14 cellular contexts compared by ENCODE assay signal in the genomic region with DNA sequence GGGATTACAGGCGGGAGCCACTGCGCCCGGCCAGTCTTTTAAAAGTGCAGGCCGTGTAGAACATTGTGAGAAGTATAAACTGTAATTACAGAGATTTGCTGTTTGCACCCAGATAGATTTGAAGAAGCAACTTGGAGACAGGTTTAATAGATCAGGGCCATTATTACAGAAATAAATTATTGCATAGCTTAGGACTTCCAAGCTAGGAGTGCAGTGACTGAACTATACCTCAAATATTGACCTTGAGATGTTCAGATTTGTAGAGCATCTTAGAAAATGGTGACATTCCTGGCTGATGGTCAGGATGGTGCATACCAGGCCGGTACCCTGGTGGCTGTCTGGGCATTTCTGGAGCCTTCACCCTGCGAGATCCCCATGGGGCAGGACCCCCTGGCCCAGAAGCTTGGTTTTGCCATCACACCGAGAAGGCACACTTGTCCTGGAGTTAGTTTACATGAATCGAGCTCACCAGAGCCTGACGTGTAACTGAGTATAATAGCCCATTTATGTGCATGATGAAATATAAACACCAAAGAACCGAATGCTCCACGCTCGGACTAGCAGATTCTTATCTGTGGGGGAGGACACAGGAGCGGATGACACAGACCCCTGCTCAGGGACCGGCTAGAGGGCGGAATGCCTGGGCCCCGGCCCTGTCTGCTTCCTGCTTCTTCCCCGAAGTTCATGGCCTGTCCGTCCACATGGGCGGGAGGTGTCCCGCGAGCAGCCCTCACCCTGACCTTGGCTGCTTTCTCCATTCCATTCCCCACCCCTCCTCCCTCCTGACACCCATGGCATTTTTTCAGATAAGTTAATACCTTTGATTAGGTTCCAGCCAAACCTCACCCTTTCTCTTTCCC. TPM values are rescaled to one million over a fixed set of nuclear protein-coding genes. Genes with fewer than 3 reads are reported as not detected.
DNase-seq lines count a peak whose midpoint lies in the region; ATAC-seq, FAIRE-seq and TF ChIP-seq lines count a peak whose summit lies in the region.
"Had no signal": no experiment of that assay in that cellular context is flagged by ENCODE, and none has a peak within 500 bp of the region (broad histone marks: within the 10 kb centered on the region; RNA-seq: fewer than 3 reads in every experiment).

No MANE protein-coding gene starts in this region.

- no peak overlapping the region for H3K27ac Mint-ChIP-seq in activated CD4-positive, alpha-beta T cell treated with anti-CD3 and anti-CD28 coated beads, Interleukin-2, amount 10 ng/mL, durations not matched to agents 7 days and 5 days
- H3K27ac Mint-ChIP-seq: activated T-helper 1 cell treated with anti-CD3 and anti-CD28 coated beads, Interleukin-12 subunit alpha, Interleukin-12 subunit beta, Interleukin-2, Interleukin-4 antibody, amounts not matched to agents 30 ng/mL and 10 ng/mL and 1 ng/mL, durations not matched to agents 14 hours and 24 hours and 36 hours; stimulated activated naive CD8-positive, alpha-beta T cell treated with anti-CD3 and anti-CD28 coated beads, Interleukin-15, Interleukin-2, amounts not matched to agents 100 ng/mL and 50 ng/mL, for 24 hours had no signal

- peaks cover 3 to 5% of the 10 kb centered on the region in 2 donors for H3K4me1 ChIP-seq in small intestine (ENCODE audit: control insufficient read depth in 2 of 2, insufficient read depth in 1 of 2, low read depth in 1 of 2, low read length in 1 of 2)
- H3K4me1 ChIP-seq: foreskin keratinocyte had no signal

- H3K4me3 ChIP-seq in cardiac fibroblast (replicated peaks in 1 of 2; ENCODE audit: low read depth in 2 of 2, low read length in 2 of 2) (no peak overlapping the region), small intestine (ENCODE audit: low read depth in 1 of 2, low read length in 2 of 2) (no peak overlapping the region)

- H3K9me3 ChIP-seq in small intestine (ENCODE audit: control insufficient read depth, low read depth) = no peaks in the 10 kb centered on the region

- H3K27me3 ChIP-seq in small intestine (ENCODE audit: control insufficient read depth in 2 of 2, insufficient read depth in 2 of 2, low read length in 2 of 2) = no peaks in the 10 kb centered on the region

- no peaks in the 10 kb centered on the region for H3K36me3 Mint-ChIP-seq in activated CD4-positive, alpha-beta T cell treated with anti-CD3 and anti-CD28 coated beads, Interleukin-2, amount 10 ng/mL, durations not matched to agents 7 days and 5 days (ENCODE audit: low read depth)

- POLR2A ChIA-PET in activated CD4-positive, alpha-beta T cell treated with anti-CD3 and anti-CD28 coated beads, Interleukin-2, amount 10 ng/mL, durations not matched to agents 7 days and 5 days (lab: Charles Lee) = no interaction called here

- no peak for TF ChIP-seq CTCF in cardiac fibroblast (IDR thresholded peaks at IDR 0.05; ENCODE audit: low read depth, low read length)

- H3K4me3 Mint-ChIP-seq in activated CD4-positive, alpha-beta T cell treated with anti-CD3 and anti-CD28 coated beads, Interleukin-2, amount 10 ng/mL, durations not matched to agents 7 days and 5 days = no peak overlapping the region
- H3K4me3 Mint-ChIP-seq: activated T-helper 1 cell treated with anti-CD3 and anti-CD28 coated beads, Interleukin-12 subunit alpha, Interleukin-12 subunit beta, Interleukin-2, Interleukin-4 antibody, amounts not matched to agents 30 ng/mL and 10 ng/mL and 1 ng/mL, durations not matched to agents 14 hours and 24 hours and 36 hours; stimulated activated naive CD8-positive, alpha-beta T cell treated with anti-CD3 and anti-CD28 coated beads, Interleukin-15, Interleukin-2, amounts not matched to agents 100 ng/mL and 50 ng/mL, for 24 hours had no signal

- peak; percentile 27 for DNase-seq in HT-29 (ENCODE audit: low spot score)
- DNase-seq in cardiac fibroblast (ENCODE audit: low read depth in 2 of 2) = peak; percentile 39 to 54
- DNase-seq in kidney tubule cell (ENCODE audit: low spot score) = peak; percentile 73
- DNase-seq in small intestine = peak; percentile 21
- DNase-seq in activated CD4-positive, alpha-beta T cell treated with anti-CD3 and anti-CD28 coated beads, Interleukin-2, amount 10 ng/mL, durations not matched to agents 7 days and 5 days = no peak
- DNase-seq in NCI-H510A treated with DMSO at 0.1 percent for 48 hours (lab: John Stamatoyannopoulos, UW) = no peak
- DNase-seq: foreskin keratinocyte, NCI-H1105 treated with DMSO at 0.1 percent for 48 hours, occipital lobe had no signal

- ATAC-seq in GM18873 (IDR thresholded peaks at IDR 0.05; ENCODE audit: low FRiP score, unreplicated experiment) (no peak), GM21360 (IDR thresholded peaks at IDR 0.05; ENCODE audit: unreplicated experiment) (no peak)
- ATAC-seq: foreskin keratinocyte had no signal

- peak overlapping the region in 1 of 2 donors; percentile 67 for H3K27ac ChIP-seq in small intestine (ENCODE audit: low read depth in 1 of 2, low read length in 1 of 2)
- H3K27ac ChIP-seq: foreskin keratinocyte had no signal

- 39 to 56% (median 40%) methylated on average over 21 of the region's 21 CpGs for WGBS in small intestine, 3 donors

- CTCF ChIA-PET in activated CD4-positive, alpha-beta T cell treated with anti-CD3 and anti-CD28 coated beads, Interleukin-2, amount 10 ng/mL, durations not matched to agents 7 days and 5 days (lab: Charles Lee) = interaction anchor here (0.6 to 1.5 kb wide), 3 partner anchors 25 to 380 kb away, joined by 4 to 5 read pairs (median 5); a partner anchor contains a TSS

- H3K9me3 Mint-ChIP-seq in activated CD4-positive, alpha-beta T cell treated with anti-CD3 and anti-CD28 coated beads, Interleukin-2, amount 10 ng/mL, durations not matched to agents 7 days and 5 days = no peaks in the 10 kb centered on the region
- H3K9me3 Mint-ChIP-seq: activated T-helper 1 cell treated with anti-CD3 and anti-CD28 coated beads, Interleukin-12 subunit alpha, Interleukin-12 subunit beta, Interleukin-2, Interleukin-4 antibody, amounts not matched to agents 30 ng/mL and 10 ng/mL and 1 ng/mL, durations not matched to agents 14 hours and 24 hours and 36 hours; stimulated activated naive CD8-positive, alpha-beta T cell treated with anti-CD3 and anti-CD28 coated beads, Interleukin-15, Interleukin-2, amounts not matched to agents 100 ng/mL and 50 ng/mL, for 24 hours had no signal

- H3K36me3 ChIP-seq in small intestine (ENCODE audit: control insufficient read depth in 2 of 2, insufficient read depth in 2 of 2, low read length in 2 of 2) = no peaks in the 10 kb centered on the region

- peaks cover 21% of the 10 kb centered on the region for H3K4me1 Mint-ChIP-seq in activated CD4-positive, alpha-beta T cell treated with anti-CD3 and anti-CD28 coated beads, Interleukin-2, amount 10 ng/mL, durations not matched to agents 7 days and 5 days

- no peak for FAIRE-seq in small intestine (lab: Jason Lieb, UNC)

- H3K27me3 Mint-ChIP-seq in activated CD4-positive, alpha-beta T cell treated with anti-CD3 and anti-CD28 coated beads, Interleukin-2, amount 10 ng/mL, durations not matched to agents 7 days and 5 days = no peaks in the 10 kb centered on the region
- H3K27me3 Mint-ChIP-seq: stimulated activated naive CD8-positive, alpha-beta T cell treated with anti-CD3 and anti-CD28 coated beads, Interleukin-15, Interleukin-2, amounts not matched to agents 100 ng/mL and 50 ng/mL, for 24 hours had no signal

RNA-seq across cellular contexts. Expression of a gene that starts 32.1 kb away (rescaled TPM):
- total RNA-seq in HT-29 (2014; rRNA removed; shearing (Covaris generic)) = 5.5 and 7.0 TPM in 2 replicates
- 1 to 10 TPM in 1 of 3 donors, under 1 TPM in 2; 0.45 to 1.2 (median 0.81) TPM for polyA plus RNA-seq in small intestine
- not detected for total RNA-seq in activated CD4-positive, alpha-beta T cell treated with anti-CD3 and anti-CD28 coated beads, Interleukin-2, amount 10 ng/mL, durations not matched to agents 7 days and 5 days
- total RNA-seq: T-helper 1 cell treated with Interleukin-12 subunit alpha and Interleukin-12 subunit beta and Interleukin-4 antibody, amounts not matched to agents 30 ng/mL and 1 ng/mL, for 36 hours had no signal

RNA-seq across cellular contexts. Expression of a gene that starts 32.9 kb away (rescaled TPM):
- 5.8 and 6.4 TPM in 2 replicates for total RNA-seq in HT-29 (2014; rRNA removed; shearing (Covaris generic))
- 10 to 100 TPM; 13.2 to 25.9 (median 16.8) TPM for polyA plus RNA-seq in small intestine
- total RNA-seq in activated CD4-positive, alpha-beta T cell treated with anti-CD3 and anti-CD28 coated beads, Interleukin-2, amount 10 ng/mL, durations not matched to agents 7 days and 5 days = 10 to 100 TPM; 14.7 to 16.3 TPM

RNA-seq across cellular contexts. Expression of a gene that starts 32.9 kb away (rescaled TPM):
- total RNA-seq in HT-29 (2014; rRNA removed; shearing (Covaris generic)) = 24.3 and 24.6 TPM in 2 replicates
- polyA plus RNA-seq in small intestine = 10 to 100 TPM in 1 of 3 donors, 1 to 10 TPM in 2; 1.6 to 27.1 (median 3.2) TPM
- total RNA-seq in activated CD4-positive, alpha-beta T cell treated with anti-CD3 and anti-CD28 coated beads, Interleukin-2, amount 10 ng/mL, durations not matched to agents 7 days and 5 days = 1 to 10 TPM in 1 of 2 experiments, under 1 TPM in 1; 0.74 to 1.2 TPM

Comparison
In these comparisons a context has a peak if more than half of its experiments do, and no peak if none do; other contexts are left out.
1. DNase-seq: peak in HT-29 (single experiment), cardiac fibroblast (2 of 2), kidney tubule cell (single experiment) and small intestine (single experiment); none in activated CD4-positive, alpha-beta T cell treated with anti-CD3 and anti-CD28 coated beads, Interleukin-2, amount 10 ng/mL, durations not matched to agents 7 days and 5 days (single experiment) and NCI-H510A treated with DMSO at 0.1 percent for 48 hours (single experiment).
2. RNA of a gene that starts 32.9 kb away (total RNA-seq): 24.3 to 24.6 TPM in HT-29; 0.74 to 1.2 TPM in activated CD4-positive, alpha-beta T cell treated with anti-CD3 and anti-CD28 coated beads, Interleukin-2, amount 10 ng/mL, durations not matched to agents 7 days and 5 days; every median in the first group is over 10 times any median in the second.